Comparison of ENCODE assay signal across 8 cellular contexts in genomic region chr10:3467052-3467906, GRCh38.
DNase-seq lines count a peak whose midpoint lies in the region; ATAC-seq, FAIRE-seq and TF ChIP-seq lines count a peak whose summit lies in the region.

No MANE protein-coding gene starts in this region.

- WGBS in liver: 73% methylated on average over 23 of the region's 23 CpGs
- 51 to 81% (median 67%) methylated on average over 23 of the region's 23 CpGs for WGBS in small intestine, 3 donors

- peak overlapping the region; percentile 29 for H3K4me3 Mint-ChIP-seq in type B pancreatic cell

- H3K36me3 ChIP-seq in liver (ENCODE audit: control insufficient read depth in 4 of 4, insufficient read depth in 3 of 4, low read depth in 1 of 4, low read length in 3 of 4) (no peaks in the 10 kb centered on the region), small intestine (ENCODE audit: control insufficient read depth in 2 of 2, insufficient read depth in 2 of 2, low read length in 2 of 2) (no peaks in the 10 kb centered on the region)

- 0 out of 2 replicates have a peak overlapping the region, but pooled peaks have one; percentile 2 for H3K27ac ChIP-seq in C4-2B
- H3K27ac ChIP-seq in caudate nucleus (ENCODE audit: low read depth, low read length): peak overlapping the region; percentile 54
- peak overlapping the region; percentile 1 to 41 for H3K27ac ChIP-seq in liver (ENCODE audit: low read depth in 1 of 2, low read length in 2 of 2)
- peak overlapping the region in 1 of 2 donors; percentile 92 for H3K27ac ChIP-seq in small intestine (ENCODE audit: low read depth in 1 of 2, low read length in 1 of 2)

- TF ChIP-seq CTCF in C4-2B (conservative IDR thresholded peaks at IDR 0.05) (no peak), NB4 (IDR thresholded peaks at IDR 0.05; ENCODE audit: low read depth, low read length) (peak; percentile 24), liver (IDR thresholded peaks at IDR 0.05; ENCODE audit: low read depth, low read length, missing input control) (no peak), type B pancreatic cell (conservative IDR thresholded peaks at IDR 0.05) (no peak)

- FAIRE-seq in small intestine (lab: Jason Lieb, UNC): no peak

- H3K9me3 ChIP-seq in liver (ENCODE audit: control insufficient read depth in 4 of 4, low read length in 3 of 4) (no peaks in the 10 kb centered on the region), small intestine (ENCODE audit: control insufficient read depth, low read depth) (no peaks in the 10 kb centered on the region)

- no peaks in the 10 kb centered on the region for H3K27me3 Mint-ChIP-seq in type B pancreatic cell

- H3K4me1 ChIP-seq in liver (ENCODE audit: control insufficient read depth in 4 of 4, insufficient read depth in 4 of 4, low read length in 3 of 4) (peaks cover 0 to 15% (median 0%) of the 10 kb centered on the region in 4 donors), small intestine (ENCODE audit: control insufficient read depth in 2 of 2, insufficient read depth in 1 of 2, low read depth in 1 of 2, low read length in 1 of 2) (peaks cover 2 to 10% of the 10 kb centered on the region in 2 donors)

- no peaks in the 10 kb centered on the region for H3K36me3 Mint-ChIP-seq in type B pancreatic cell

- H3K4me3 ChIP-seq in NB4 (ENCODE audit: low read depth, low read length): peak overlapping the region; percentile 53
- no peak overlapping the region for H3K4me3 ChIP-seq in liver (ENCODE audit: low read depth in 1 of 3, low read length in 3 of 3)
- no peak overlapping the region for H3K4me3 ChIP-seq in small intestine (ENCODE audit: low read depth in 1 of 2, low read length in 2 of 2)

- TF ChIP-seq POLR2A in NB4 (IDR thresholded peaks at IDR 0.05; ENCODE audit: extremely low read depth, insufficient read length): no peak

- H3K27ac Mint-ChIP-seq in type B pancreatic cell: peak overlapping the region; percentile 95

- no peak for ATAC-seq in HG03108 (IDR thresholded peaks at IDR 0.05; ENCODE audit: unreplicated experiment)

- no peak overlapping the region for H3K9ac ChIP-seq in liver (ENCODE audit: low read depth in 1 of 2, low read length in 2 of 2)

- TF ChIP-seq RAD21 in liver (IDR thresholded peaks at IDR 0.05): peak; percentile 47 to 56

- DNase-seq in NB4 (ENCODE audit: low read depth): peak; percentile 75
- DNase-seq in caudate nucleus (lab: John Stamatoyannopoulos, UW): peak in 4 of 61 donors; percentile 15 to 46 (median 32)
- no peak for DNase-seq in type B pancreatic cell (ENCODE audit: extremely low spot score, unreplicated experiment)
- no peak for DNase-seq in small intestine
- no peak for DNase-seq in activated gamma-delta T cell treated with Interleukin-2 at 50 U/mL for 16 hours

- peaks cover 5% of the 10 kb centered on the region for H3K9me3 Mint-ChIP-seq in type B pancreatic cell

- H3K27me3 ChIP-seq in liver (ENCODE audit: control insufficient read depth in 4 of 4, insufficient read depth in 4 of 4, low read length in 3 of 4) (peaks cover 0 to 2% (median 0%) of the 10 kb centered on the region in 4 donors), small intestine (ENCODE audit: control insufficient read depth in 2 of 2, insufficient read depth in 2 of 2, low read length in 2 of 2) (no peaks in the 10 kb centered on the region)

- peaks cover 46% of the 10 kb centered on the region for H3K4me1 Mint-ChIP-seq in type B pancreatic cell (ENCODE audit: unreplicated experiment)

TF ChIP-seq in liver, 16 proteins besides CTCF, POLR2A, EP300 and RAD21:
- TF ChIP-seq NR2F2 (IDR thresholded peaks at IDR 0.05) (peak; percentile 55), EGR1 (IDR thresholded peaks at IDR 0.05; ENCODE audit: low read depth in 2 of 2) (no peak), TAF1 (conservative IDR thresholded peaks at IDR 0.05) (no peak), RXRA (IDR thresholded peaks at IDR 0.05) (peak in 1 of 2 donors; percentile 7), REST (IDR thresholded peaks at IDR 0.05) (peak; percentile 16), JUND (IDR thresholded peaks at IDR 0.05) (peak; percentile 18 to 23)
